2 cellular contexts compared by ENCODE assay signal in genomic region chr3:58010562-58010961, GRCh38.
TF ChIP-seq lines count a peak whose summit lies in the region.

No MANE protein-coding gene starts in this region.

TF ChIP-seq in IMR-90, 13 proteins besides CTCF, POLR2A, EP300 and RAD21:
- no peak for TF ChIP-seq CHD1 (IDR thresholded peaks at IDR 0.05; ENCODE audit: low read depth, low read length)
- TF ChIP-seq FOS (IDR thresholded peaks at IDR 0.05; ENCODE audit: low read depth, low read length): no peak
- TF ChIP-seq RCOR1 (IDR thresholded peaks at IDR 0.05; ENCODE audit: insufficient replicate concordance, low read length): no peak
- TF ChIP-seq NFE2L2 (IDR thresholded peaks at IDR 0.05; ENCODE audit: low read depth, low read length): no peak
- no peak for TF ChIP-seq MAZ (IDR thresholded peaks at IDR 0.05; ENCODE audit: borderline replicate concordance, low read depth, low read length)
- no peak for TF ChIP-seq SMC3 (IDR thresholded peaks at IDR 0.05; ENCODE audit: low read depth, low read length)
- TF ChIP-seq MXI1 (IDR thresholded peaks at IDR 0.05; ENCODE audit: borderline replicate concordance, low read depth, low read length): no peak
- no peak for TF ChIP-seq MAFK (IDR thresholded peaks at IDR 0.05; ENCODE audit: low read depth, low read length)
- TF ChIP-seq CEBPB (IDR thresholded peaks at IDR 0.05; ENCODE audit: low read depth, low read length): no peak
- TF ChIP-seq USF2 (IDR thresholded peaks at IDR 0.05; ENCODE audit: low read depth, low read length): no peak
- no peak for TF ChIP-seq BHLHE40 (IDR thresholded peaks at IDR 0.05; ENCODE audit: low read depth, low read length)
- no peak for TF ChIP-seq ELK1 (IDR thresholded peaks at IDR 0.05; ENCODE audit: borderline replicate concordance, low read depth, low read length)
- no peak for TF ChIP-seq RFX5 (IDR thresholded peaks at IDR 0.05; ENCODE audit: low read depth, low read length)

TF ChIP-seq in H1, 55 proteins besides CTCF, POLR2A, EP300 and RAD21:
- TF ChIP-seq GABPA (IDR thresholded peaks at IDR 0.05; ENCODE audit: borderline replicate concordance, insufficient read depth, low read length) (no peak), CEBPB (IDR thresholded peaks at IDR 0.05; ENCODE audit: low read depth, low read length) (no peak), NANOG (IDR thresholded peaks at IDR 0.05; ENCODE audit: insufficient read depth, low read depth, low read length, poor library complexity, severe bottlenecking) (no peak), SP4 (IDR thresholded peaks at IDR 0.05; ENCODE audit: low read length) (no peak), YY1 (IDR thresholded peaks at IDR 0.05; ENCODE audit: low read depth, low read length) (no peak), TEAD4 (IDR thresholded peaks at IDR 0.05; ENCODE audit: low read depth, low read length) (no peak), SP2 (IDR thresholded peaks at IDR 0.05; ENCODE audit: low read length) (no peak), CBX8 (IDR thresholded peaks at IDR 0.05; ENCODE audit: borderline replicate concordance, low read depth, low read length) (no peak), E2F6 (IDR thresholded peaks at IDR 0.05) (no peak), RNF2 (IDR thresholded peaks at IDR 0.05; ENCODE audit: borderline replicate concordance, low read depth, low read length, missing control alignments, poor library complexity, severe bottlenecking) (no peak), TBP (IDR thresholded peaks at IDR 0.05; ENCODE audit: low read depth, low read length) (no peak), POLR2AphosphoS5 (IDR thresholded peaks at IDR 0.05; ENCODE audit: low read depth, low read length) (no peak), TAF7 (optimal IDR thresholded peaks at IDR 0.05; ENCODE audit: borderline replicate concordance, low read depth, low read length) (no peak), HDAC2 (IDR thresholded peaks at IDR 0.05; ENCODE audit: borderline replicate concordance in 1 of 2, low read depth in 2 of 2, low read length in 2 of 2) (no peak), SIRT6 (IDR thresholded peaks at IDR 0.05; ENCODE audit: low read length) (no peak)
